ENCODE assay signal across 1 cellular context in the genomic region with DNA sequence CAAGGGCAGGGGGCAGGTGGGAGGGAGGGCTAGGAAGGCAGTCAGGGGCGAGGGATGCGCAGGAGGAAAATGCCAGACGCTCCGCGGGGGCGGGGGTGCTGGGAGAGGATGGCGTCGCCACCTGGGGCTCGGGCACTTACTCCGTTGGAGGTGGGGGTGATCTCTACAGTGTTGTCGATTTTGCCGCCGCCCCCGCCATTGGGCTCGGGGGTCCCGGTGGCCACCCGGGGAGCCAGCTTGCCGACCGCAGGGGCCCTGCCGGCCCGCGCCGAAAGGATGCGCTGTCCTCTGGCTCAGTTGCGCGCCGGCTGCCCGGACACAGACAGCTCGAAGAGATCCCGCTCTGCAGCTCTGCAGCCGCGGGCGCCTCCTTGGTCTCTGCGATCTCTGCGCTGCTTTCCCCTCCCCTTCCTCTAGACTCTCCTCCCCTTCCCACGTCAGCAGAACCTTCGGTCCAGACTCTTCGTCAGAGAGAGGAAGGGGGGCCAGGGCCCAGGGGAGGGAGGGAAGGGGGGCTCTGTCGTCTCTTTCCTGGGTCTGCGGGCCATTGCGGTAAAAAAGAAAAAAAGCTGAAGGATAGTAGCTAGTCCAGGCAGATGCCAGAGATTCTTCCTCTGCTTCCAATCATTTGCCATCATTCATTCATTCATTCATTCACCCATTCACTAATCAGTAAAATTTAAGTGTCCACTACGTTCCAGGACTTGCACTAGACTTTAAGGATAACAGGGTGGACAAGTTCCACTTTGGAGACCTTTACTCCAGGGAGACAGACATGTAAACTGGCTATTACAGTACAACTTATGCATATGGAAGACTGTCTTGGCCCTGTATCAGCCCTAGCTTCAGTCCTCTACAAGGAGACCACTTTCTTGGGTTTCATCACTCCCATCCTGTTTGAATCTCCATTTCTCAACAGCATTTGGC.
A peak's percentile ranks its signal among the peaks of the same experiment; 100 is the strongest.
TF ChIP-seq lines count a peak whose summit lies in the region.

TSS of gene SLC22A17 (minus strand) at position 382 of the 927 bp plus-strand sequence.

TF ChIP-seq in HepG2, 621 proteins besides CTCF, POLR2A, EP300 and RAD21 (continued from another document and continues in another):
- no peak for TF ChIP-seq ZNF407 (CRISPR knock-in tag; IDR thresholded peaks at IDR 0.05; ENCODE audit: not compliant biosample characterization)
- TF ChIP-seq JUNB (CRISPR knock-in tag; IDR thresholded peaks at IDR 0.05; ENCODE audit: borderline replicate concordance), result no peak; the same call in 1 of the 2 replicates
- peak; percentile 47 for TF ChIP-seq HNRNPLL (IDR thresholded peaks at IDR 0.05; ENCODE audit: low read depth, low read length, poor library complexity, severe bottlenecking)
- TF ChIP-seq ZNF335 (CRISPR knock-in tag; IDR thresholded peaks at IDR 0.05), result no peak
- no peak for TF ChIP-seq PHF20 (CRISPR knock-in tag; IDR thresholded peaks at IDR 0.05)
- no peak for TF ChIP-seq ATM (IDR thresholded peaks at IDR 0.05; ENCODE audit: borderline replicate concordance)
- no peak for TF ChIP-seq ZBTB7A (CRISPR knock-in tag; IDR thresholded peaks at IDR 0.05)
- TF ChIP-seq AHDC1 (CRISPR knock-in tag; IDR thresholded peaks at IDR 0.05; ENCODE audit: borderline replicate concordance), result no peak
- TF ChIP-seq FOXK2 (IDR thresholded peaks at IDR 0.05), result no peak
- TF ChIP-seq ZNF576 (CRISPR knock-in tag; IDR thresholded peaks at IDR 0.05), result no peak
- TF ChIP-seq TMF1 (CRISPR knock-in tag; IDR thresholded peaks at IDR 0.05; ENCODE audit: low read depth), result no peak
- no peak for TF ChIP-seq GMEB1 (CRISPR knock-in tag; IDR thresholded peaks at IDR 0.05; ENCODE audit: borderline replicate concordance)
- TF ChIP-seq, protein P1, sequence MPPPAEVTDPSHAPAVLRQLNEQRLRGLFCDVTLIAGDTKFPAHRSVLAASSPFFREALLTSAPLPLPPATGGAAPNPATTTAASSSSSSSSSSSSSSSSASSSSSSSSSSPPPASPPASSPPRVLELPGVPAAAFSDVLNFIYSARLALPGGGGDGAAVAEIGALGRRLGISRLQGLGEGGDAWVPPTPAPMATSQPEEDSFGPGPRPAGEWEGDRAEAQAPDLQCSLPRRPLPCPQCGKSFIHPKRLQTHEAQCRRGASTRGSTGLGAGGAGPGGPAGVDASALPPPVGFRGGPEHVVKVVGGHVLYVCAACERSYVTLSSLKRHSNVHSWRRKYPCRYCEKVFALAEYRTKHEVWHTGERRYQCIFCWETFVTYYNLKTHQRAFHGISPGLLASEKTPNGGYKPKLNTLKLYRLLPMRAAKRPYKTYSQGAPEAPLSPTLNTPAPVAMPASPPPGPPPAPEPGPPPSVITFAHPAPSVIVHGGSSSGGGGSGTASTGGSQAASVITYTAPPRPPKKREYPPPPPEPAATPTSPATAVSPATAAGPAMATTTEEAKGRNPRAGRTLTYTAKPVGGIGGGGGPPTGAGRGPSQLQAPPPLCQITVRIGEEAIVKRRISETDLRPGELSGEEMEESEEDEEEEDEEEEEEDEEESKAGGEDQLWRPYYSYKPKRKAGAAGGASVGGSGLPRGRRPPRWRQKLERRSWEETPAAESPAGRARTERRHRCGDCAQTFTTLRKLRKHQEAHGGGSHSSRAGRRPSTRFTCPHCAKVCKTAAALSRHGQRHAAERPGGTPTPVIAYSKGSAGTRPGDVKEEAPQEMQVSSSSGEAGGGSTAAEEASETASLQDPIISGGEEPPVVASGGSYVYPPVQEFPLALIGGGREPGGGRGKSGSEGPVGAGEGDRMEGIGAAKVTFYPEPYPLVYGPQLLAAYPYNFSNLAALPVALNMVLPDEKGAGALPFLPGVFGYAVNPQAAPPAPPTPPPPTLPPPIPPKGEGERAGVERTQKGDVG (CRISPR knock-in tag; IDR thresholded peaks at IDR 0.05; ENCODE audit: borderline replicate concordance), result no peak
- TF ChIP-seq, protein P2, sequence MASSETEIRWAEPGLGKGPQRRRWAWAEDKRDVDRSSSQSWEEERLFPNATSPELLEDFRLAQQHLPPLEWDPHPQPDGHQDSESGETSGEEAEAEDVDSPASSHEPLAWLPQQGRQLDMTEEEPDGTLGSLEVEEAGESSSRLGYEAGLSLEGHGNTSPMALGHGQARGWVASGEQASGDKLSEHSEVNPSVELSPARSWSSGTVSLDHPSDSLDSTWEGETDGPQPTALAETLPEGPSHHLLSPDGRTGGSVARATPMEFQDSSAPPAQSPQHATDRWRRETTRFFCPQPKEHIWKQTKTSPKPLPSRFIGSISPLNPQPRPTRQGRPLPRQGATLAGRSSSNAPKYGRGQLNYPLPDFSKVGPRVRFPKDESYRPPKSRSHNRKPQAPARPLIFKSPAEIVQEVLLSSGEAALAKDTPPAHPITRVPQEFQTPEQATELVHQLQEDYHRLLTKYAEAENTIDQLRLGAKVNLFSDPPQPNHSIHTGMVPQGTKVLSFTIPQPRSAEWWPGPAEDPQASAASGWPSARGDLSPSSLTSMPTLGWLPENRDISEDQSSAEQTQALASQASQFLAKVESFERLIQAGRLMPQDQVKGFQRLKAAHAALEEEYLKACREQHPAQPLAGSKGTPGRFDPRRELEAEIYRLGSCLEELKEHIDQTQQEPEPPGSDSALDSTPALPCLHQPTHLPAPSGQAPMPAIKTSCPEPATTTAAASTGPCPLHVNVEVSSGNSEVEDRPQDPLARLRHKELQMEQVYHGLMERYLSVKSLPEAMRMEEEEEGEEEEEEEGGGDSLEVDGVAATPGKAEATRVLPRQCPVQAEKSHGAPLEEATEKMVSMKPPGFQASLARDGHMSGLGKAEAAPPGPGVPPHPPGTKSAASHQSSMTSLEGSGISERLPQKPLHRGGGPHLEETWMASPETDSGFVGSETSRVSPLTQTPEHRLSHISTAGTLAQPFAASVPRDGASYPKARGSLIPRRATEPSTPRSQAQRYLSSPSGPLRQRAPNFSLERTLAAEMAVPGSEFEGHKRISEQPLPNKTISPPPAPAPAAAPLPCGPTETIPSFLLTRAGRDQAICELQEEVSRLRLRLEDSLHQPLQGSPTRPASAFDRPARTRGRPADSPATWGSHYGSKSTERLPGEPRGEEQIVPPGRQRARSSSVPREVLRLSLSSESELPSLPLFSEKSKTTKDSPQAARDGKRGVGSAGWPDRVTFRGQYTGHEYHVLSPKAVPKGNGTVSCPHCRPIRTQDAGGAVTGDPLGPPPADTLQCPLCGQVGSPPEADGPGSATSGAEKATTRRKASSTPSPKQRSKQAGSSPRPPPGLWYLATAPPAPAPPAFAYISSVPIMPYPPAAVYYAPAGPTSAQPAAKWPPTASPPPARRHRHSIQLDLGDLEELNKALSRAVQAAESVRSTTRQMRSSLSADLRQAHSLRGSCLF (CRISPR knock-in tag; IDR thresholded peaks at IDR 0.05; ENCODE audit: borderline replicate concordance), result no peak
- TF ChIP-seq MAX (IDR thresholded peaks at IDR 0.05), result peak; percentile 19; the same call in 1 of the 2 replicates
- no peak for TF ChIP-seq HMG20A (CRISPR knock-in tag; IDR thresholded peaks at IDR 0.05; ENCODE audit: borderline replicate concordance)
